Comparison of ENCODE assay signal across 8 cellular contexts in genomic region chr17:82030470-82031302, GRCh38. TPM values are rescaled to one million over a fixed set of nuclear protein-coding genes. Genes with fewer than 3 reads are reported as not detected.
DNase-seq lines count a peak whose midpoint lies in the region; ATAC-seq and TF ChIP-seq lines count a peak whose summit lies in the region.

No MANE protein-coding gene starts in this region.

- H3K36me3 ChIP-seq in Caco-2 (ENCODE audit: control insufficient read depth, insufficient read depth, low read length) = peaks cover 2% of the 10 kb centered on the region; the same call in 1 of the 2 replicates

- peaks cover 11% of the 10 kb centered on the region for H3K4me1 Mint-ChIP-seq in Caco-2 (ENCODE audit: low read depth, unreplicated experiment)
- peaks cover 41% of the 10 kb centered on the region for H3K4me1 Mint-ChIP-seq in activated CD8-positive, alpha-beta T cell treated with anti-CD3 and anti-CD28 coated beads, Interleukin-2, amount 10 ng/mL, durations not matched to agents 7 days and 5 days (ENCODE audit: low read depth)
- H3K4me1 Mint-ChIP-seq in memory B cell = peaks cover 9% of the 10 kb centered on the region

- DNase-seq in Caco-2 (peak; percentile 89 to 93), NCI-H748 (lab: John Stamatoyannopoulos, UW; ENCODE audit: unreplicated experiment) (peak; percentile 89), memory B cell (ENCODE audit: low spot score in 2 of 2) (peak; percentile 75 to 89)
- DNase-seq in activated CD8-positive, alpha-beta T cell treated with anti-CD3 and anti-CD28 coated beads, Interleukin-2, amount 10 ng/mL, durations not matched to agents 7 days and 5 days = peak; percentile 88
- DNase-seq in effector CD8-positive, alpha-beta T cell (lab: John Stamatoyannopoulos, UW) = peak; percentile 72
- DNase-seq in stimulated activated CD4-positive, alpha-beta T cell treated with anti-CD3 and anti-CD28 coated beads, TNF-alpha, amount 100 ng/mL, for 24 hours (ENCODE audit: low read depth in 3 of 3) = peak; percentile 61 to 83 (median 70)

- POLR2A ChIA-PET in Caco-2 (lab: Charles Lee) = interaction anchor here (0.6 to 2.2 kb wide), 7 partner anchors 9 to 347 kb away, joined by 3 to 12 read pairs (median 4); partner anchors contain the start of genes ARL16, CENPX, FASN and HGS
- POLR2A ChIA-PET in activated CD8-positive, alpha-beta T cell treated with anti-CD3 and anti-CD28 coated beads, Interleukin-2, amount 10 ng/mL, durations not matched to agents 7 days and 5 days (lab: Charles Lee) = interaction anchor here (0.5 to 1.8 kb wide), 4 partner anchors 47 to 206 kb away, joined by 3 to 8 read pairs (median 3); partner anchors contain the start of genes FASN and SLC16A3

- H3K27me3 ChIP-seq in Caco-2 (replicated peaks; ENCODE audit: control insufficient read depth, insufficient read depth, low read length) = no peaks in the 10 kb centered on the region

- no peaks in the 10 kb centered on the region for H3K9me3 ChIP-seq in Caco-2

- intact Hi-C loops in Caco-2 (cut with micrococcal nuclease; ENCODE audit: unreplicated experiment) = loop anchor here (1.0 kb wide), 1 partner anchor 124 kb away; no protein-coding TSS in a partner anchor

- H3K27me3 Mint-ChIP-seq in Caco-2 (ENCODE audit: insufficient read depth, unreplicated experiment) = no peaks in the 10 kb centered on the region
- no peaks in the 10 kb centered on the region for H3K27me3 Mint-ChIP-seq in activated CD8-positive, alpha-beta T cell treated with anti-CD3 and anti-CD28 coated beads, Interleukin-2, amount 10 ng/mL, durations not matched to agents 7 days and 5 days (ENCODE audit: low read depth)
- H3K27me3 Mint-ChIP-seq in memory B cell = peaks cover 2% of the 10 kb centered on the region

- CTCF ChIA-PET in Caco-2 (lab: Charles Lee) = interaction anchor here (0.6 to 2.7 kb wide), 24 partner anchors 9 to 205 kb away, joined by 3 to 36 read pairs (median 4); partner anchors contain the start of genes CENPX, LRRC45 and PYCR1
- CTCF ChIA-PET in activated CD8-positive, alpha-beta T cell treated with anti-CD3 and anti-CD28 coated beads, Interleukin-2, amount 10 ng/mL, durations not matched to agents 7 days and 5 days (lab: Charles Lee) = interaction anchor here (0.6 to 3.1 kb wide), 26 partner anchors 8 to 320 kb away, joined by 3 to 31 read pairs (median 6); partner anchors contain the start of genes ASPSCR1, CD7, CENPX and GPS1

- H3K4me1 ChIP-seq in Caco-2 = peaks cover 14% of the 10 kb centered on the region

- no TSS peak for BruUV-seq in Caco-2 (replicated peaks; lab: Mats Ljungman, UMichigan)

- ATAC-seq in HG02642 (IDR thresholded peaks at IDR 0.05; ENCODE audit: poor library complexity, unreplicated experiment) (peak; percentile 47), memory B cell (ENCODE audit: low read depth) (peak; percentile 78), GM19328 (IDR thresholded peaks at IDR 0.05; ENCODE audit: unreplicated experiment) (no peak)
- peak; percentile 73 for ATAC-seq in activated CD8-positive, alpha-beta T cell treated with anti-CD3 and anti-CD28 coated beads, Interleukin-2, amount 10 ng/mL, durations not matched to agents 7 days and 5 days

- H3K4me3 Mint-ChIP-seq in Caco-2 (ENCODE audit: unreplicated experiment) (peak overlapping the region; percentile 85), memory B cell (peak overlapping the region; percentile 88)
- peak overlapping the region; percentile 76 for H3K4me3 Mint-ChIP-seq in activated CD8-positive, alpha-beta T cell treated with anti-CD3 and anti-CD28 coated beads, Interleukin-2, amount 10 ng/mL, durations not matched to agents 7 days and 5 days

- H3K9me3 Mint-ChIP-seq in Caco-2 (ENCODE audit: unreplicated experiment) (no peaks in the 10 kb centered on the region), memory B cell (no peaks in the 10 kb centered on the region)
- H3K9me3 Mint-ChIP-seq in activated CD8-positive, alpha-beta T cell treated with anti-CD3 and anti-CD28 coated beads, Interleukin-2, amount 10 ng/mL, durations not matched to agents 7 days and 5 days (ENCODE audit: insufficient read depth) = no peaks in the 10 kb centered on the region

- H3K27ac Mint-ChIP-seq in Caco-2 (ENCODE audit: unreplicated experiment) = peak overlapping the region; percentile 80
- H3K27ac Mint-ChIP-seq in activated CD8-positive, alpha-beta T cell treated with anti-CD3 and anti-CD28 coated beads, Interleukin-2, amount 10 ng/mL, durations not matched to agents 7 days and 5 days = peak overlapping the region; percentile 52
- no peak overlapping the region for H3K27ac Mint-ChIP-seq in memory B cell

- TF ChIP-seq CTCF in Caco-2 (IDR thresholded peaks at IDR 0.05; ENCODE audit: insufficient read depth in 1 of 2, low read depth in 1 of 2, low read length in 1 of 2, severe bottlenecking in 1 of 2, unreplicated experiment in 1 of 2) = peak; percentile 91

- peaks cover 28% of the 10 kb centered on the region for H3K36me3 Mint-ChIP-seq in Caco-2 (ENCODE audit: insufficient read depth, unreplicated experiment)
- H3K36me3 Mint-ChIP-seq in activated CD8-positive, alpha-beta T cell treated with anti-CD3 and anti-CD28 coated beads, Interleukin-2, amount 10 ng/mL, durations not matched to agents 7 days and 5 days (ENCODE audit: low read depth) = peaks cover 35% of the 10 kb centered on the region
- H3K36me3 Mint-ChIP-seq in memory B cell = peaks cover 4% of the 10 kb centered on the region

- H3K4me3 ChIP-seq in Caco-2 (ENCODE audit: low read depth, low read length) = peak overlapping the region; percentile 64

RNA-seq across cellular contexts. Expression of gene RAC3, which starts 0.8 kb away (rescaled TPM):
- total RNA-seq in Caco-2 (2022) = 94.5 and 96.7 TPM in 2 replicates
- total RNA-seq in activated CD8-positive, alpha-beta T cell treated with anti-CD3 and anti-CD28 coated beads, Interleukin-2, amount 10 ng/mL, durations not matched to agents 7 days and 5 days = 10 to 100 TPM; 12.9 to 13.1 TPM

RNA-seq across cellular contexts. Expression of gene DCXR, which starts 6.8 kb away (rescaled TPM):
- total RNA-seq in Caco-2 (2022) = 197 and 208 TPM in 2 replicates
- 100 to 1,000 TPM; 141 TPM for total RNA-seq in activated CD8-positive, alpha-beta T cell treated with anti-CD3 and anti-CD28 coated beads, Interleukin-2, amount 10 ng/mL, durations not matched to agents 7 days and 5 days

RNA-seq across cellular contexts. Expression of gene LRRC45, which starts 7.6 kb away (rescaled TPM):
- total RNA-seq in Caco-2 (2022) = 33.2 and 38.2 TPM in 2 replicates
- 10 to 100 TPM; 58.3 to 58.9 TPM for total RNA-seq in activated CD8-positive, alpha-beta T cell treated with anti-CD3 and anti-CD28 coated beads, Interleukin-2, amount 10 ng/mL, durations not matched to agents 7 days and 5 days

RNA-seq across cellular contexts. Expression of gene CENPX, which starts 8.0 kb away (rescaled TPM):
- 85.3 and 94.9 TPM in 2 replicates for total RNA-seq in Caco-2 (2022)
- total RNA-seq in activated CD8-positive, alpha-beta T cell treated with anti-CD3 and anti-CD28 coated beads, Interleukin-2, amount 10 ng/mL, durations not matched to agents 7 days and 5 days = 10 to 100 TPM; 86.7 to 87.7 TPM

RNA-seq across cellular contexts. Expression of gene RFNG, which starts 20.9 kb away (rescaled TPM):
- total RNA-seq in Caco-2 (2022) = 33.0 and 35.5 TPM in 2 replicates
- total RNA-seq in activated CD8-positive, alpha-beta T cell treated with anti-CD3 and anti-CD28 coated beads, Interleukin-2, amount 10 ng/mL, durations not matched to agents 7 days and 5 days = 10 to 100 TPM; 19.4 to 20.8 TPM
